Comparison of ENCODE assay signal across 2 cellular contexts in the genomic region with DNA sequence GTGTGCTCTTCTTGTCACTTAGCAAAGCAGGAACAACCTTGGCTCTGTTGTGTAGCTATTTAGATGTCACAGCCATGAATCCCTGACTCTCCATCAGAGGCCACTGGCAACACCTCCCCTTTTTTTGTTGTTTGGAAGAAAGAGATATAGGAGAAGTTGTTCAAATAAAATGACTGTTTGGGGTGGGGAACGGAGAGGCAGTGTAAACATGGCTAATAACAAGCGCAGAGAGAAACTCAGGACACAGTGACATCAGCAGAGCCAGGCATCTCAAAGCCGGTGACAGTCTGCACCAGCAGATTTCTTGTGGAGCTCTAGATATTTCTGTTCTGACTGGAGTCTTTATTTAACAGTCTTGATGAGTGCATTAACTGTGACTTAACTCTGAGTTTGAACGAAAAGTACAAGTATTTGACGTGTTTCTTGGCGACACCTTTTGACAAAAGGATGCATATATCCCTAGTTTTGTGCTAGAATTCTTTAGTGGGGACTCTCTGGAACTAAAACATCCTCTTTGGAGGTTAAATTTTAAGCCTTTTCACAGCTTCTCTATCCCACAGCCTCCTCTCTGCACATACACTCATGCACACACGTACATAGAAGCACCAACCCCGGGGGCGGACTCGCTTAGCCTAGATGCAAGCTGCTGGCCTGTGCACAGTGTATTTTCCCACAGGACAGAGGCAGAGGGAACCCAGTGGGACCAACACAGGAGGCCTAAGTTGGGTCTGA.
TF ChIP-seq lines count a peak whose summit lies in the region.

No MANE protein-coding gene starts in this region.

TF ChIP-seq in K562, 482 proteins besides CTCF, POLR2A, EP300 and RAD21:
- no peak for TF ChIP-seq NBN (IDR thresholded peaks at IDR 0.05; ENCODE audit: low read depth)
- TF ChIP-seq BRD4 (IDR thresholded peaks at IDR 0.05): no peak
- TF ChIP-seq DMBX1 (CRISPR knock-in tag; IDR thresholded peaks at IDR 0.05; ENCODE audit: borderline replicate concordance): no peak
- TF ChIP-seq, protein P1, sequence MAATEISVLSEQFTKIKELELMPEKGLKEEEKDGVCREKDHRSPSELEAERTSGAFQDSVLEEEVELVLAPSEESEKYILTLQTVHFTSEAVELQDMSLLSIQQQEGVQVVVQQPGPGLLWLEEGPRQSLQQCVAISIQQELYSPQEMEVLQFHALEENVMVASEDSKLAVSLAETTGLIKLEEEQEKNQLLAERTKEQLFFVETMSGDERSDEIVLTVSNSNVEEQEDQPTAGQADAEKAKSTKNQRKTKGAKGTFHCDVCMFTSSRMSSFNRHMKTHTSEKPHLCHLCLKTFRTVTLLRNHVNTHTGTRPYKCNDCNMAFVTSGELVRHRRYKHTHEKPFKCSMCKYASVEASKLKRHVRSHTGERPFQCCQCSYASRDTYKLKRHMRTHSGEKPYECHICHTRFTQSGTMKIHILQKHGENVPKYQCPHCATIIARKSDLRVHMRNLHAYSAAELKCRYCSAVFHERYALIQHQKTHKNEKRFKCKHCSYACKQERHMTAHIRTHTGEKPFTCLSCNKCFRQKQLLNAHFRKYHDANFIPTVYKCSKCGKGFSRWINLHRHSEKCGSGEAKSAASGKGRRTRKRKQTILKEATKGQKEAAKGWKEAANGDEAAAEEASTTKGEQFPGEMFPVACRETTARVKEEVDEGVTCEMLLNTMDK (IDR thresholded peaks at IDR 0.05; ENCODE audit: borderline replicate concordance, insufficient read depth, low read depth, low read length, poor library complexity, severe bottlenecking): no peak
- TF ChIP-seq, protein P2, sequence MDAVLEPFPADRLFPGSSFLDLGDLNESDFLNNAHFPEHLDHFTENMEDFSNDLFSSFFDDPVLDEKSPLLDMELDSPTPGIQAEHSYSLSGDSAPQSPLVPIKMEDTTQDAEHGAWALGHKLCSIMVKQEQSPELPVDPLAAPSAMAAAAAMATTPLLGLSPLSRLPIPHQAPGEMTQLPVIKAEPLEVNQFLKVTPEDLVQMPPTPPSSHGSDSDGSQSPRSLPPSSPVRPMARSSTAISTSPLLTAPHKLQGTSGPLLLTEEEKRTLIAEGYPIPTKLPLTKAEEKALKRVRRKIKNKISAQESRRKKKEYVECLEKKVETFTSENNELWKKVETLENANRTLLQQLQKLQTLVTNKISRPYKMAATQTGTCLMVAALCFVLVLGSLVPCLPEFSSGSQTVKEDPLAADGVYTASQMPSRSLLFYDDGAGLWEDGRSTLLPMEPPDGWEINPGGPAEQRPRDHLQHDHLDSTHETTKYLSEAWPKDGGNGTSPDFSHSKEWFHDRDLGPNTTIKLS (IDR thresholded peaks at IDR 0.05; ENCODE audit: borderline replicate concordance, low read depth): no peak
- TF ChIP-seq HDAC1 (IDR thresholded peaks at IDR 0.05): no peak
- TF ChIP-seq KLF10 (CRISPR knock-in tag; IDR thresholded peaks at IDR 0.05): no peak
- TF ChIP-seq SMARCC2 (IDR thresholded peaks at IDR 0.05; ENCODE audit: low read depth): no peak
- no peak for TF ChIP-seq ZNF143 (CRISPR knock-in tag; IDR thresholded peaks at IDR 0.05)
- TF ChIP-seq, protein P3, sequence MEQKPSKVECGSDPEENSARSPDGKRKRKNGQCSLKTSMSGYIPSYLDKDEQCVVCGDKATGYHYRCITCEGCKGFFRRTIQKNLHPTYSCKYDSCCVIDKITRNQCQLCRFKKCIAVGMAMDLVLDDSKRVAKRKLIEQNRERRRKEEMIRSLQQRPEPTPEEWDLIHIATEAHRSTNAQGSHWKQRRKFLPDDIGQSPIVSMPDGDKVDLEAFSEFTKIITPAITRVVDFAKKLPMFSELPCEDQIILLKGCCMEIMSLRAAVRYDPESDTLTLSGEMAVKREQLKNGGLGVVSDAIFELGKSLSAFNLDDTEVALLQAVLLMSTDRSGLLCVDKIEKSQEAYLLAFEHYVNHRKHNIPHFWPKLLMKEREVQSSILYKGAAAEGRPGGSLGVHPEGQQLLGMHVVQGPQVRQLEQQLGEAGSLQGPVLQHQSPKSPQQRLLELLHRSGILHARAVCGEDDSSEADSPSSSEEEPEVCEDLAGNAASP (IDR thresholded peaks at IDR 0.05): no peak
- TF ChIP-seq DNMT1 (IDR thresholded peaks at IDR 0.05): no peak
- TF ChIP-seq PTRF (tag; IDR thresholded peaks at IDR 0.05): no peak
- no peak for TF ChIP-seq ZBTB7A (IDR thresholded peaks at IDR 0.05; ENCODE audit: borderline replicate concordance, control insufficient read depth, low read depth, low read length)
- TF ChIP-seq CXXC5 (CRISPR knock-in tag; IDR thresholded peaks at IDR 0.05): no peak
- TF ChIP-seq MEF2D (tag; conservative IDR thresholded peaks at IDR 0.05; ENCODE audit: low read depth): no peak
- TF ChIP-seq ZNF41 (CRISPR knock-in tag; conservative IDR thresholded peaks at IDR 0.05): no peak
- no peak for TF ChIP-seq FOXA1 (IDR thresholded peaks at IDR 0.05; ENCODE audit: borderline replicate concordance)
- TF ChIP-seq ARID1B (IDR thresholded peaks at IDR 0.05): no peak
- no peak for TF ChIP-seq PHTF2 (CRISPR knock-in tag; IDR thresholded peaks at IDR 0.05)

TF ChIP-seq in HepG2, 621 proteins besides CTCF, POLR2A, EP300 and RAD21 (continues in another document):
- TF ChIP-seq TBL1XR1 (IDR thresholded peaks at IDR 0.05; ENCODE audit: borderline replicate concordance, low read length, partially characterized antibody) (no peak), EEA1 (CRISPR knock-in tag; IDR thresholded peaks at IDR 0.05; ENCODE audit: borderline replicate concordance) (no peak), ZNF432 (CRISPR knock-in tag; IDR thresholded peaks at IDR 0.05; ENCODE audit: borderline replicate concordance) (no peak), ZNF850 (CRISPR knock-in tag; conservative IDR thresholded peaks at IDR 0.05) (no peak), KLF13 (CRISPR knock-in tag; IDR thresholded peaks at IDR 0.05) (no peak), CERS6 (CRISPR knock-in tag; IDR thresholded peaks at IDR 0.05) (no peak), SMC3 (IDR thresholded peaks at IDR 0.05; ENCODE audit: low read length) (no peak), ZNF124 (CRISPR knock-in tag; IDR thresholded peaks at IDR 0.05) (no peak), SNRNP70 (IDR thresholded peaks at IDR 0.05; ENCODE audit: low read depth, low read length) (no peak), ZNF781 (CRISPR knock-in tag; IDR thresholded peaks at IDR 0.05; ENCODE audit: borderline replicate concordance, not compliant biosample characterization) (no peak), XBP1 (CRISPR knock-in tag; IDR thresholded peaks at IDR 0.05) (no peak), ZBTB8A (CRISPR knock-in tag; IDR thresholded peaks at IDR 0.05; ENCODE audit: borderline replicate concordance, low read depth) (no peak), NR1H2 (CRISPR knock-in tag; IDR thresholded peaks at IDR 0.05; ENCODE audit: borderline replicate concordance, low read depth) (no peak)
- TF ChIP-seq, protein P4, sequence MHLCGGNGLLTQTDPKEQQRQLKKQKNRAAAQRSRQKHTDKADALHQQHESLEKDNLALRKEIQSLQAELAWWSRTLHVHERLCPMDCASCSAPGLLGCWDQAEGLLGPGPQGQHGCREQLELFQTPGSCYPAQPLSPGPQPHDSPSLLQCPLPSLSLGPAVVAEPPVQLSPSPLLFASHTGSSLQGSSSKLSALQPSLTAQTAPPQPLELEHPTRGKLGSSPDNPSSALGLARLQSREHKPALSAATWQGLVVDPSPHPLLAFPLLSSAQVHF (CRISPR knock-in tag; IDR thresholded peaks at IDR 0.05): no peak
- TF ChIP-seq, protein P5, sequence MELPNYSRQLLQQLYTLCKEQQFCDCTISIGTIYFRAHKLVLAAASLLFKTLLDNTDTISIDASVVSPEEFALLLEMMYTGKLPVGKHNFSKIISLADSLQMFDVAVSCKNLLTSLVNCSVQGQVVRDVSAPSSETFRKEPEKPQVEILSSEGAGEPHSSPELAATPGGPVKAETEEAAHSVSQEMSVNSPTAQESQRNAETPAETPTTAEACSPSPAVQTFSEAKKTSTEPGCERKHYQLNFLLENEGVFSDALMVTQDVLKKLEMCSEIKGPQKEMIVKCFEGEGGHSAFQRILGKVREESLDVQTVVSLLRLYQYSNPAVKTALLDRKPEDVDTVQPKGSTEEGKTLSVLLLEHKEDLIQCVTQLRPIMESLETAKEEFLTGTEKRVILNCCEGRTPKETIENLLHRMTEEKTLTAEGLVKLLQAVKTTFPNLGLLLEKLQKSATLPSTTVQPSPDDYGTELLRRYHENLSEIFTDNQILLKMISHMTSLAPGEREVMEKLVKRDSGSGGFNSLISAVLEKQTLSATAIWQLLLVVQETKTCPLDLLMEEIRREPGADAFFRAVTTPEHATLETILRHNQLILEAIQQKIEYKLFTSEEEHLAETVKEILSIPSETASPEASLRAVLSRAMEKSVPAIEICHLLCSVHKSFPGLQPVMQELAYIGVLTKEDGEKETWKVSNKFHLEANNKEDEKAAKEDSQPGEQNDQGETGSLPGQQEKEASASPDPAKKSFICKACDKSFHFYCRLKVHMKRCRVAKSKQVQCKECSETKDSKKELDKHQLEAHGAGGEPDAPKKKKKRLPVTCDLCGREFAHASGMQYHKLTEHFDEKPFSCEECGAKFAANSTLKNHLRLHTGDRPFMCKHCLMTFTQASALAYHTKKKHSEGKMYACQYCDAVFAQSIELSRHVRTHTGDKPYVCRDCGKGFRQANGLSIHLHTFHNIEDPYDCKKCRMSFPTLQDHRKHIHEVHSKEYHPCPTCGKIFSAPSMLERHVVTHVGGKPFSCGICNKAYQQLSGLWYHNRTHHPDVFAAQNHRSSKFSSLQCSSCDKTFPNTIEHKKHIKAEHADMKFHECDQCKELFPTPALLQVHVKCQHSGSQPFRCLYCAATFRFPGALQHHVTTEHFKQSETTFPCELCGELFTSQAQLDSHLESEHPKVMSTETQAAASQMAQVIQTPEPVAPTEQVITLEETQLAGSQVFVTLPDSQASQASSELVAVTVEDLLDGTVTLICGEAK (IDR thresholded peaks at IDR 0.05): no peak
- TF ChIP-seq, protein P5 (CRISPR knock-in tag; IDR thresholded peaks at IDR 0.05): no peak
- TF ChIP-seq, protein P6, sequence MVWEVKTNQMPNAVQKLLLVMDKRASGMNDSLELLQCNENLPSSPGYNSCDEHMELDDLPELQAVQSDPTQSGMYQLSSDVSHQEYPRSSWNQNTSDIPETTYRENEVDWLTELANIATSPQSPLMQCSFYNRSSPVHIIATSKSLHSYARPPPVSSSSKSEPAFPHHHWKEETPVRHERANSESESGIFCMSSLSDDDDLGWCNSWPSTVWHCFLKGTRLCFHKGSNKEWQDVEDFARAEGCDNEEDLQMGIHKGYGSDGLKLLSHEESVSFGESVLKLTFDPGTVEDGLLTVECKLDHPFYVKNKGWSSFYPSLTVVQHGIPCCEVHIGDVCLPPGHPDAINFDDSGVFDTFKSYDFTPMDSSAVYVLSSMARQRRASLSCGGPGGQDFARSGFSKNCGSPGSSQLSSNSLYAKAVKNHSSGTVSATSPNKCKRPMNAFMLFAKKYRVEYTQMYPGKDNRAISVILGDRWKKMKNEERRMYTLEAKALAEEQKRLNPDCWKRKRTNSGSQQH (CRISPR knock-in tag; IDR thresholded peaks at IDR 0.05; ENCODE audit: low read depth): no peak
- TF ChIP-seq, protein P7, sequence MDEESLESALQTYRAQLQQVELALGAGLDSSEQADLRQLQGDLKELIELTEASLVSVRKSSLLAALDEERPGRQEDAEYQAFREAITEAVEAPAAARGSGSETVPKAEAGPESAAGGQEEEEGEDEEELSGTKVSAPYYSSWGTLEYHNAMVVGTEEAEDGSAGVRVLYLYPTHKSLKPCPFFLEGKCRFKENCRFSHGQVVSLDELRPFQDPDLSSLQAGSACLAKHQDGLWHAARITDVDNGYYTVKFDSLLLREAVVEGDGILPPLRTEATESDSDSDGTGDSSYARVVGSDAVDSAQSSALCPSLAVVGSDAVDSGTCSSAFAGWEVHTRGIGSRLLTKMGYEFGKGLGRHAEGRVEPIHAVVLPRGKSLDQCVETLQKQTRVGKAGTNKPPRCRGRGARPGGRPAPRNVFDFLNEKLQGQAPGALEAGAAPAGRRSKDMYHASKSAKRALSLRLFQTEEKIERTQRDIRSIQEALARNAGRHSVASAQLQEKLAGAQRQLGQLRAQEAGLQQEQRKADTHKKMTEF (CRISPR knock-in tag; IDR thresholded peaks at IDR 0.05): no peak; the same call in 1 of the 2 replicates
- TF ChIP-seq, protein P8, sequence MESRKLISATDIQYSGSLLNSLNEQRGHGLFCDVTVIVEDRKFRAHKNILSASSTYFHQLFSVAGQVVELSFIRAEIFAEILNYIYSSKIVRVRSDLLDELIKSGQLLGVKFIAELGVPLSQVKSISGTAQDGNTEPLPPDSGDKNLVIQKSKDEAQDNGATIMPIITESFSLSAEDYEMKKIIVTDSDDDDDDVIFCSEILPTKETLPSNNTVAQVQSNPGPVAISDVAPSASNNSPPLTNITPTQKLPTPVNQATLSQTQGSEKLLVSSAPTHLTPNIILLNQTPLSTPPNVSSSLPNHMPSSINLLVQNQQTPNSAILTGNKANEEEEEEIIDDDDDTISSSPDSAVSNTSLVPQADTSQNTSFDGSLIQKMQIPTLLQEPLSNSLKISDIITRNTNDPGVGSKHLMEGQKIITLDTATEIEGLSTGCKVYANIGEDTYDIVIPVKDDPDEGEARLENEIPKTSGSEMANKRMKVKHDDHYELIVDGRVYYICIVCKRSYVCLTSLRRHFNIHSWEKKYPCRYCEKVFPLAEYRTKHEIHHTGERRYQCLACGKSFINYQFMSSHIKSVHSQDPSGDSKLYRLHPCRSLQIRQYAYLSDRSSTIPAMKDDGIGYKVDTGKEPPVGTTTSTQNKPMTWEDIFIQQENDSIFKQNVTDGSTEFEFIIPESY (CRISPR knock-in tag; IDR thresholded peaks at IDR 0.05): no peak
